Comparison of ENCODE assay signal across 1 cellular context in genomic region chr1:26723013-26723991, GRCh38.
A peak's percentile ranks its signal among the peaks of the same experiment; 100 is the strongest.
TF ChIP-seq lines count a peak whose summit lies in the region.

No MANE protein-coding gene starts in this region.

TF ChIP-seq in HepG2, 621 proteins besides CTCF, POLR2A, EP300 and RAD21 (continued from another document and continues in another):
- no peak for TF ChIP-seq ZNF512 (CRISPR knock-in tag; IDR thresholded peaks at IDR 0.05)
- no peak for TF ChIP-seq AKNA (CRISPR knock-in tag; IDR thresholded peaks at IDR 0.05; ENCODE audit: borderline replicate concordance)
- peak; percentile 61; the same call in 1 of the 2 replicates for TF ChIP-seq YEATS4 (CRISPR knock-in tag; IDR thresholded peaks at IDR 0.05; ENCODE audit: borderline replicate concordance)
- TF ChIP-seq KDM5B (CRISPR knock-in tag; IDR thresholded peaks at IDR 0.05; ENCODE audit: borderline replicate concordance) = peak; percentile 42; the same call in 1 of the 2 replicates
- TF ChIP-seq CHD4 (IDR thresholded peaks at IDR 0.05; ENCODE audit: borderline replicate concordance, low read length) = no peak
- TF ChIP-seq TBX3 (IDR thresholded peaks at IDR 0.05; ENCODE audit: borderline replicate concordance) = no peak
- TF ChIP-seq ZNF503 (CRISPR knock-in tag; IDR thresholded peaks at IDR 0.05) = no peak
- no peak; the same call in 1 of the 2 replicates for TF ChIP-seq THAP9 (CRISPR knock-in tag; IDR thresholded peaks at IDR 0.05; ENCODE audit: borderline replicate concordance)
- no peak for TF ChIP-seq ZSCAN12 (CRISPR knock-in tag; IDR thresholded peaks at IDR 0.05)
- TF ChIP-seq THYN1 (CRISPR knock-in tag; IDR thresholded peaks at IDR 0.05; ENCODE audit: borderline replicate concordance, low read depth) = no peak
- no peak for TF ChIP-seq ZNF775 (CRISPR knock-in tag; IDR thresholded peaks at IDR 0.05; ENCODE audit: borderline replicate concordance)
- no peak for TF ChIP-seq U2AF2 (IDR thresholded peaks at IDR 0.05; ENCODE audit: low read depth, low read length)
- TF ChIP-seq ARID4A (CRISPR knock-in tag; IDR thresholded peaks at IDR 0.05; ENCODE audit: borderline replicate concordance) = peak; percentile 65; the same call in 1 of the 2 replicates
- peak; percentile 26; the same call in 1 of the 2 replicates for TF ChIP-seq MNT (IDR thresholded peaks at IDR 0.05)
- 0 out of 2 replicates have a peak, but pooled peaks have one; percentile 40 for TF ChIP-seq FOSL2 (CRISPR knock-in tag; IDR thresholded peaks at IDR 0.05)
- peak; percentile 58 for TF ChIP-seq MED1 (CRISPR knock-in tag; IDR thresholded peaks at IDR 0.05)
- no peak for TF ChIP-seq CBX5 (CRISPR knock-in tag; IDR thresholded peaks at IDR 0.05; ENCODE audit: borderline replicate concordance)
- no peak for TF ChIP-seq TOPORS (CRISPR knock-in tag; IDR thresholded peaks at IDR 0.05)
- no peak for TF ChIP-seq BCL6 (CRISPR knock-in tag; IDR thresholded peaks at IDR 0.05)
- no peak for TF ChIP-seq NFATC3 (CRISPR knock-in tag; IDR thresholded peaks at IDR 0.05)
- no peak for TF ChIP-seq NFAT5 (CRISPR knock-in tag; IDR thresholded peaks at IDR 0.05)
- TF ChIP-seq ZNF597 (CRISPR knock-in tag; IDR thresholded peaks at IDR 0.05) = no peak
- TF ChIP-seq ZNF720 (CRISPR knock-in tag; IDR thresholded peaks at IDR 0.05) = no peak
- peak; percentile 51; the same call in 1 of the 2 replicates for TF ChIP-seq GATAD1 (CRISPR knock-in tag; IDR thresholded peaks at IDR 0.05)
- TF ChIP-seq PAWR (CRISPR knock-in tag; IDR thresholded peaks at IDR 0.05; ENCODE audit: borderline replicate concordance) = no peak
- TF ChIP-seq MXD4 (CRISPR knock-in tag; IDR thresholded peaks at IDR 0.05) = peak; percentile 29; the same call in 1 of the 2 replicates
- no peak for TF ChIP-seq ZNF598 (CRISPR knock-in tag; IDR thresholded peaks at IDR 0.05; ENCODE audit: borderline replicate concordance)
- TF ChIP-seq DMAP1 (CRISPR knock-in tag; IDR thresholded peaks at IDR 0.05) = no peak
- TF ChIP-seq FOXK1 (CRISPR knock-in tag; IDR thresholded peaks at IDR 0.05; ENCODE audit: borderline replicate concordance, low read depth) = peak; percentile 42; the same call in 1 of the 2 replicates
- no peak for TF ChIP-seq NFIB (CRISPR knock-in tag; IDR thresholded peaks at IDR 0.05; ENCODE audit: borderline replicate concordance)
